In the genomic region with DNA sequence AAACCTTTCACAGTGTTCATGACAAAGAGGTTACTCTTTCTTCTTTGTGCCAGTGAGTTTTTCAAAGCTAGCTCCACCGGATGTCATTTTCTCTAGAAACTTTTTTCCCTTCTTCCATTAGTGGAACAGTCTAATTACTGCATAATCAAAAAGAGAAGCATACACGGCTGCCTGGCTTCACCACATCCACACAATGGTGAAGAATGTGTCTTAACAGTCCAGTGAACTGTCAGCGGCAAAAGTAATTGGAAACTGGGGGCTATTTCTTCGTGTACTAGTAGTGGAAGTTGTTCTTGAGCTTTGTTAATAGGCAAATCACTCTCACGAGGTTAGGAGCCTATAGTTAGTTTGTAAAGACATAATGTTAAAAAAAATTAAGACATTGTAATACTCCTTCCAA, we compare ENCODE assay signal across 29 cellular contexts.
"Had no signal": no experiment of that assay in that cellular context is flagged by ENCODE, and none has a peak within 500 bp of the region (broad histone marks: within the 10 kb centered on the region; RNA-seq: fewer than 3 reads in every experiment).

No MANE protein-coding gene starts in this region.

- H3K9me3 Mint-ChIP-seq: activated CD4-positive, alpha-beta memory T cell treated with anti-CD3 and anti-CD28 coated beads, Interleukin-2, amount 10 ng/mL, durations not matched to agents 7 days and 5 days; activated CD4-positive, alpha-beta T cell treated with anti-CD3 and anti-CD28 coated beads, Interleukin-2, amount 10 ng/mL, durations not matched to agents 24 days and 14 days; activated naive CD4-positive, alpha-beta T cell treated with anti-CD3 and anti-CD28 coated beads, Interleukin-2, amount 10 ng/mL, durations not matched to agents 7 days and 5 days; activated naive CD8-positive, alpha-beta T cell treated with anti-CD3 and anti-CD28 coated beads, Interleukin-2, amount 10 ng/mL, durations not matched to agents 7 days and 5 days; activated T-cell treated with anti-CD3 and anti-CD28 coated beads, Interleukin-2, amount 50 U/mL, for 24 hours; naive thymus-derived CD8-positive, alpha-beta T cell; stimulated activated memory B cell treated with anti-CD40 and anti-IgM and Interleukin-4, amounts not matched to agents 10 μg/mL and 1 μg/mL and 100 μg/mL, for 72 hours; stimulated activated naive CD8-positive, alpha-beta T cell treated with anti-CD3 and anti-CD28 coated beads, Interleukin-15, amount 100 ng/mL, for 72 hours had no signal

- H3K4me1 Mint-ChIP-seq: activated CD4-positive, alpha-beta memory T cell treated with anti-CD3 and anti-CD28 coated beads, Interleukin-2, amount 10 ng/mL, durations not matched to agents 7 days and 5 days; activated CD4-positive, alpha-beta T cell treated with anti-CD3 and anti-CD28 coated beads, Interleukin-2, amount 10 ng/mL, durations not matched to agents 24 days and 14 days; activated naive CD4-positive, alpha-beta T cell treated with anti-CD3 and anti-CD28 coated beads, Interleukin-2, amount 10 ng/mL, durations not matched to agents 7 days and 5 days; activated naive CD8-positive, alpha-beta T cell treated with anti-CD3 and anti-CD28 coated beads, Interleukin-2, amount 10 ng/mL, durations not matched to agents 7 days and 5 days; naive thymus-derived CD8-positive, alpha-beta T cell; stimulated activated memory B cell treated with anti-CD40 and anti-IgM and Interleukin-4, amounts not matched to agents 10 μg/mL and 1 μg/mL and 100 μg/mL, for 72 hours; stimulated activated naive CD8-positive, alpha-beta T cell treated with anti-CD3 and anti-CD28 coated beads, Interleukin-15, amount 100 ng/mL, for 72 hours; T-helper 17 cell had no signal

- H3K27me3 ChIP-seq: esophagus squamous epithelium, neutrophil, ovary, tibial artery had no signal

- H3K4me2 ChIP-seq: smooth muscle cell had no signal

- H3K27ac ChIP-seq: epithelial cell of prostate, esophagus squamous epithelium, heart right ventricle, lower lobe of right lung, neutrophil, ovary, tibial artery had no signal

- DNase-seq: activated CD4-positive, alpha-beta memory T cell treated with anti-CD3 and anti-CD28 coated beads, Interleukin-2, amount 10 ng/mL, durations not matched to agents 7 days and 5 days; activated CD4-positive, alpha-beta T cell treated with anti-CD3 and anti-CD28 coated beads, Interleukin-2, amount 10 ng/mL, durations not matched to agents 24 days and 14 days; activated CD4-positive, CD25-positive, alpha-beta regulatory T cell treated with anti-CD3 and anti-CD28 coated beads, Interleukin-2, amount 50 U/mL, for 72 hours; activated CD8-positive, alpha-beta memory T cell treated with anti-CD3 and anti-CD28 coated beads, Interleukin-2, amount 50 U/mL, for 48 hours; activated gamma-delta T cell; activated naive CD4-positive, alpha-beta T cell treated with anti-CD3 and anti-CD28 coated beads, Interleukin-2, amount 10 ng/mL, durations not matched to agents 7 days and 5 days; activated naive CD8-positive, alpha-beta T cell treated with anti-CD3 and anti-CD28 coated beads, Interleukin-2, amount 10 ng/mL, durations not matched to agents 7 days and 5 days; activated T-cell treated with anti-CD3 and anti-CD28 coated beads, Interleukin-2, amount 50 U/mL, for 24 hours; effector CD8-positive, alpha-beta T cell; esophagus squamous epithelium; foreskin melanocyte; heart right ventricle; lower lobe of right lung; mesenchymal stem cell; naive thymus-derived CD8-positive, alpha-beta T cell; ovary; stimulated activated CD4-positive, alpha-beta T cell treated with anti-CD3 and anti-CD28 coated beads, Interleukin-1b, Interleukin-23, amount 100 ng/mL, for 48 hours; stimulated activated CD4-positive, alpha-beta T cell treated with anti-CD3 and anti-CD28 coated beads, Interleukin-4, amount 100 ng/mL, for 4 hours; stimulated activated CD8-positive, alpha-beta memory T cell treated with anti-CD3 and anti-CD28 coated beads, Interleukin-4, amount 100 ng/mL, for 48 hours; stimulated activated naive CD8-positive, alpha-beta T cell treated with anti-CD3 and anti-CD28 coated beads, Interleukin-15, amount 100 ng/mL, for 72 hours; substantia nigra; T-helper 17 cell; T1000; tibial artery had no signal

- H3K4me3 Mint-ChIP-seq: activated CD4-positive, alpha-beta memory T cell treated with anti-CD3 and anti-CD28 coated beads, Interleukin-2, amount 10 ng/mL, durations not matched to agents 7 days and 5 days; activated CD4-positive, alpha-beta T cell treated with anti-CD3 and anti-CD28 coated beads, Interleukin-2, amount 10 ng/mL, durations not matched to agents 24 days and 14 days; activated naive CD4-positive, alpha-beta T cell treated with anti-CD3 and anti-CD28 coated beads, Interleukin-2, amount 10 ng/mL, durations not matched to agents 7 days and 5 days; activated naive CD8-positive, alpha-beta T cell treated with anti-CD3 and anti-CD28 coated beads, Interleukin-2, amount 10 ng/mL, durations not matched to agents 7 days and 5 days; activated T-cell treated with anti-CD3 and anti-CD28 coated beads, Interleukin-2, amount 50 U/mL, for 24 hours; naive thymus-derived CD8-positive, alpha-beta T cell; stimulated activated memory B cell treated with anti-CD40 and anti-IgM and Interleukin-4, amounts not matched to agents 10 μg/mL and 1 μg/mL and 100 μg/mL, for 72 hours; stimulated activated naive CD8-positive, alpha-beta T cell treated with anti-CD3 and anti-CD28 coated beads, Interleukin-15, amount 100 ng/mL, for 72 hours; T-helper 17 cell had no signal

- H3K36me3 Mint-ChIP-seq: activated naive CD4-positive, alpha-beta T cell treated with anti-CD3 and anti-CD28 coated beads, Interleukin-2, amount 10 ng/mL, durations not matched to agents 7 days and 5 days; activated naive CD8-positive, alpha-beta T cell treated with anti-CD3 and anti-CD28 coated beads, Interleukin-2, amount 10 ng/mL, durations not matched to agents 7 days and 5 days; naive thymus-derived CD8-positive, alpha-beta T cell; stimulated activated memory B cell treated with anti-CD40 and anti-IgM and Interleukin-4, amounts not matched to agents 10 μg/mL and 1 μg/mL and 100 μg/mL, for 72 hours had no signal

- H3K36me3 ChIP-seq: esophagus squamous epithelium, heart right ventricle, lower lobe of right lung, neutrophil, ovary, tibial artery had no signal

- H3K27ac Mint-ChIP-seq: activated CD4-positive, alpha-beta memory T cell treated with anti-CD3 and anti-CD28 coated beads, Interleukin-2, amount 10 ng/mL, durations not matched to agents 7 days and 5 days; activated CD4-positive, alpha-beta T cell treated with anti-CD3 and anti-CD28 coated beads, Interleukin-2, amount 10 ng/mL, durations not matched to agents 24 days and 14 days; activated naive CD4-positive, alpha-beta T cell treated with anti-CD3 and anti-CD28 coated beads, Interleukin-2, amount 10 ng/mL, durations not matched to agents 7 days and 5 days; activated naive CD8-positive, alpha-beta T cell treated with anti-CD3 and anti-CD28 coated beads, Interleukin-2, amount 10 ng/mL, durations not matched to agents 7 days and 5 days; activated T-cell treated with anti-CD3 and anti-CD28 coated beads, Interleukin-2, amount 50 U/mL, for 24 hours; progenitor cell of endocrine pancreas; stimulated activated memory B cell treated with anti-CD40 and anti-IgM and Interleukin-4, amounts not matched to agents 10 μg/mL and 1 μg/mL and 100 μg/mL, for 72 hours; stimulated activated naive CD8-positive, alpha-beta T cell treated with anti-CD3 and anti-CD28 coated beads, Interleukin-15, amount 100 ng/mL, for 72 hours; T-helper 17 cell had no signal

- H3K4me1 ChIP-seq: esophagus squamous epithelium, heart right ventricle, lower lobe of right lung, tibial artery had no signal

- H3K4me3 ChIP-seq: esophagus squamous epithelium, heart right ventricle, lower lobe of right lung, ovary, smooth muscle cell, tibial artery had no signal

- H3K27me3 Mint-ChIP-seq: progenitor cell of endocrine pancreas; stimulated activated memory B cell treated with anti-CD40 and anti-IgM and Interleukin-4, amounts not matched to agents 10 μg/mL and 1 μg/mL and 100 μg/mL, for 72 hours had no signal

- H3K9me3 ChIP-seq: esophagus squamous epithelium, heart right ventricle, lower lobe of right lung, neutrophil, ovary, tibial artery had no signal
